ENCODE assay signal across 8 cellular contexts in the genomic region with DNA sequence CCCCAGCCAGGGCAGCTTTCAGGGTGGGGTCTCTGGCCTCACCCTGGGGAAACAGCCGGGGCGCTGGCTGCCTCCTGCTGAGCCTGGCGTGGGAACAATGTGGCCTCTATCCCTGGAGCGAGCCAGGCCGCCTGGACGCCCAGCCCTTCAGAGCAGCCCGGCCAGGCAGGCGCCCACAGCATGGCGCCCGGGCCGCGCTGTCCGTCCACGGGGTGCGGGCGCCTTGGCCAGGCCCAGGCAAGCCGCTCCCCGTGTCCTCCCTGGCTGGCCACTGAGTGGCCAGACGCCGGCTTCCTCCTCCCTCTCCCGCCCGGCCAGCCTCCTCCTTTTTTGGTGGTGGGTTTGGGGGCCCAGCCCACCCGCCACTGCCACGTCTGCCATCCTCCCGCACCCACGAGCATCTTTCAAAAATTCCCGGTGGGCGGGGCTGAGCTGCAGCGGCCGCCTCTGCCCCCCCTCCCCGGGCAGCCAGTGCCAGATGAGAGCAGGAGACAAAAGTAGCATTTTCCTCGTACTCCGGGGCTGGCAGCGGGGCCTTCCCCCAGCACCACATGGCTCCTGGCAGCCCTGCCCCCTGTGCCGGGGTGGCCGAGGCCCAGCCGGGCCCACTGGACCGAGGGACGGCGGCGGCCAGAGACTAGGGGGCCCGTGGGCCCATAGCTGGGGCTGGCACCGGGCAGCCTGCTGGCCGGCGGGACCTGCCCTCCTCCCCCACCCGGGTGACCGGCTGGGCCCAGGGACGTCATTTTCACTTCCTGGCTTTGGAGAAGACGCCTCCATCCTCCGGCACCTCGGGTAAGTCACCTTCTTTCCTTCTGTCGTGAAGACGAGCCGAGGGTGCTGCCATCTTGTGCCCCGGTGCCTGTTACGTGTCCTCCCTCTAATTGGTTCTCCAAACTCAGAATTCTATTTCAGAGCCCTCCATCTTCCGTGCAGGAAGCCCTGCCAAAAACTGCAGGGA.
DNase-seq lines count a peak whose midpoint lies in the region; ATAC-seq and TF ChIP-seq lines count a peak whose summit lies in the region.

No MANE protein-coding gene starts in this region.

- peaks cover 45% of the 10 kb centered on the region for H3K79me2 ChIP-seq in hepatocyte

- ATAC-seq in HG03342 (IDR thresholded peaks at IDR 0.05; ENCODE audit: unreplicated experiment) (no peak), GM21576 (IDR thresholded peaks at IDR 0.05; ENCODE audit: unreplicated experiment) (no peak)

- H3K4me2 ChIP-seq in hepatocyte = no peak overlapping the region

- no peaks in the 10 kb centered on the region for H3K9me2 ChIP-seq in hepatocyte (replicated peaks; ENCODE audit: insufficient read depth)

- WGBS in hepatocyte (ENCODE audit: low lambda C conversion rate, missing lambda C conversion rate) = 94% methylated on average over 48 of the region's 57 CpGs

- TF ChIP-seq CTCF in Peyer's patch (IDR thresholded peaks at IDR 0.05) = no peak
- TF ChIP-seq CTCF in fibroblast of pulmonary artery (IDR thresholded peaks at IDR 0.05; ENCODE audit: low read length, missing control alignments) = no peak
- no peak for TF ChIP-seq CTCF in hepatocyte (IDR thresholded peaks at IDR 0.05; ENCODE audit: poor library complexity)

- H3K27me3 ChIP-seq in Peyer's patch (no peaks in the 10 kb centered on the region), hepatocyte (no peaks in the 10 kb centered on the region)

- peaks cover 0 to 5% (median 0%) of the 10 kb centered on the region in 3 donors for H3K36me3 ChIP-seq in Peyer's patch
- no peaks in the 10 kb centered on the region for H3K36me3 ChIP-seq in hepatocyte (replicated peaks; ENCODE audit: insufficient read depth, low read depth)

- H2AFZ ChIP-seq in hepatocyte = no peak overlapping the region

- DNase-seq in EH (ENCODE audit: low read depth) (peak; percentile 95), Peyer's patch (peak in 2 of 3 donors; percentile 58 to 59), fibroblast of pulmonary artery (ENCODE audit: low read depth) (no peak), pulmonary artery endothelial cell (ENCODE audit: low read depth, low spot score) (peak; percentile 60), hepatocyte (ENCODE audit: low spot score) (no peak), NCI-H774 (lab: John Stamatoyannopoulos, UW) (no peak)

- TF ChIP-seq POLR2A in Peyer's patch (IDR thresholded peaks at IDR 0.05) = no peak

- H3K4me1 ChIP-seq in Peyer's patch = peaks cover 0 to 92% (median 9%) of the 10 kb centered on the region in 4 donors
- no peaks in the 10 kb centered on the region for H3K4me1 ChIP-seq in hepatocyte (ENCODE audit: insufficient read depth)

- H4K20me1 ChIP-seq in hepatocyte (ENCODE audit: insufficient read depth, poor library complexity, severe bottlenecking) = peaks cover 33% of the 10 kb centered on the region

- H3K9me3 ChIP-seq in Peyer's patch (no peaks in the 10 kb centered on the region), hepatocyte (ENCODE audit: low read depth) (no peaks in the 10 kb centered on the region)

- peak overlapping the region; percentile 26 to 71 (median 34) for H3K4me3 ChIP-seq in Peyer's patch
- H3K4me3 ChIP-seq in fibroblast of pulmonary artery (replicated peaks; ENCODE audit: low read depth, low read length) = peak overlapping the region; percentile 25
- H3K4me3 ChIP-seq in hepatocyte = no peak overlapping the region

- peak overlapping the region; percentile 74 to 100 (median 96) for H3K27ac ChIP-seq in Peyer's patch
- no peak overlapping the region for H3K27ac ChIP-seq in hepatocyte

Comparison
In these comparisons a context has a peak if more than half of its experiments do, and no peak if none do; other contexts are left out.
1. DNase-seq: peak in EH (single experiment), Peyer's patch (2 of 3) and pulmonary artery endothelial cell (single experiment); none in fibroblast of pulmonary artery (single experiment), hepatocyte (single experiment) and NCI-H774 (single experiment).